17 cellular contexts compared by ENCODE assay signal in the genomic region with DNA sequence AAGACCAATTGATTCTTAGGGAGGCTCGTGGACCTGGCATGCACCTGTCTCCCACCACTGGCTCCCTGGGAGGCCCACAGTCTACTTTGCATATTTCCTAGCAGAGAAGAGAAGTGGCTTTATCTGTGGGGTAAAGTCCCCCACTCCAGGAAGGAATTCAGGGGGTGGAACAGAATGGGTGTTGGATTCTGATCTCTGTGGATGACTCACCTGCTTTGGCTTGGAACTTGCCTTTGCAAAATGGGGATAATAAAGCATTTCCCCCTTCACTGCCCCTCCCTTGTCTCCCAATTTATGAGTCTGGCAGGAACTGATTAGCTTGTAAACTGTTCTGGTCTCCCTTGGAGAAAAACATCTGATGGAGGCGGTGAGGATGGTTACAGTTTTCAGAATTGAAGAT. TPM values are rescaled to one million over a fixed set of nuclear protein-coding genes. Genes with fewer than 3 reads are reported as not detected.
DNase-seq lines count a peak whose midpoint lies in the region; ATAC-seq, FAIRE-seq and TF ChIP-seq lines count a peak whose summit lies in the region.
"Had no signal": no experiment of that assay in that cellular context is flagged by ENCODE, and none has a peak within 500 bp of the region (broad histone marks: within the 10 kb centered on the region; RNA-seq: fewer than 3 reads in every experiment).

No MANE protein-coding gene starts in this region.

- H3K4me3 Mint-ChIP-seq in astrocyte (ENCODE audit: unreplicated experiment) = no peak overlapping the region
- H3K4me3 Mint-ChIP-seq in CD4-positive, alpha-beta memory T cell = no peak overlapping the region
- H3K4me3 Mint-ChIP-seq: activated naive CD8-positive, alpha-beta T cell treated with anti-CD3 and anti-CD28 coated beads for 36 hours; IgD-negative memory B cell had no signal

- peaks cover 3% of the 10 kb centered on the region for H3K27me3 Mint-ChIP-seq in astrocyte (ENCODE audit: low read depth, unreplicated experiment)
- peaks cover 11 to 24% of the 10 kb centered on the region in 2 donors for H3K27me3 Mint-ChIP-seq in CD4-positive, alpha-beta memory T cell

- H3K4me1 ChIP-seq in HEK293 (ENCODE audit: control insufficient read depth, insufficient read depth, low read length) (no peaks in the 10 kb centered on the region), astrocyte (ENCODE audit: insufficient read depth, low read length) (peaks cover 16% of the 10 kb centered on the region)
- no peaks in the 10 kb centered on the region for H3K4me1 ChIP-seq in CD4-positive, alpha-beta memory T cell (ENCODE audit: insufficient read depth, low read length)
- H3K4me1 ChIP-seq: stomach had no signal

- POLR2A ChIA-PET in HEK293 (lab: Yijun Ruan, JAX) = interaction anchor here (2.1 kb wide), 1 partner anchor 21 kb away, joined by 6 read pairs; a partner anchor contains a TSS
- POLR2A ChIA-PET in CD4-positive, alpha-beta memory T cell (lab: Charles Lee; ENCODE audit: partially characterized antibody) = no interaction called here

- no peaks in the 10 kb centered on the region for H3K36me3 Mint-ChIP-seq in astrocyte (ENCODE audit: low read depth, unreplicated experiment)
- peaks cover 0 to 5% of the 10 kb centered on the region in 2 donors for H3K36me3 Mint-ChIP-seq in CD4-positive, alpha-beta memory T cell
- H3K36me3 Mint-ChIP-seq: activated naive CD8-positive, alpha-beta T cell treated with anti-CD3 and anti-CD28 coated beads for 36 hours had no signal

- H4K20me1 ChIP-seq in astrocyte (ENCODE audit: insufficient read depth, low read length) = no peaks in the 10 kb centered on the region

- H3K27ac ChIP-seq in HEK293 (ENCODE audit: extremely low read depth, low read depth, low read length) (no peak overlapping the region), astrocyte (ENCODE audit: low read depth, low read length) (no peak overlapping the region)
- no peak overlapping the region for H3K27ac ChIP-seq in CD4-positive, alpha-beta memory T cell (ENCODE audit: low read depth, low read length)
- H3K27ac ChIP-seq: A549, stomach had no signal

- H3K9me3 Mint-ChIP-seq in astrocyte (ENCODE audit: unreplicated experiment) = peaks cover 2% of the 10 kb centered on the region
- peaks cover 2 to 18% (median 5%) of the 10 kb centered on the region in 8 donors for H3K9me3 Mint-ChIP-seq in CD4-positive, alpha-beta memory T cell

- peak; percentile 65 for DNase-seq in AG08395 (ENCODE audit: low spot score)
- peak; percentile 70 for DNase-seq in astrocyte (ENCODE audit: low read depth)
- DNase-seq in left colon = peak; percentile 33 to 78
- DNase-seq in DMS114 treated with DMSO at 0.1 percent for 48 hours (lab: John Stamatoyannopoulos, UW; ENCODE audit: unreplicated experiment) = no peak
- DNase-seq in NCI-H2081 (lab: John Stamatoyannopoulos, UW) = no peak
- no peak for DNase-seq in CD4-positive, alpha-beta memory T cell
- DNase-seq: activated CD4-positive, alpha-beta T cell treated with anti-CD3 and anti-CD28 coated beads for 1 hour; activated naive CD8-positive, alpha-beta T cell treated with anti-CD3 and anti-CD28 coated beads for 36 hours; NCI-H1436; stomach; T-helper 1 cell had no signal

- no peak overlapping the region for H3K9ac ChIP-seq in astrocyte (ENCODE audit: low read length)

- CTCF ChIA-PET in HEK293 (lab: Yijun Ruan, JAX) = no interaction called here
- CTCF ChIA-PET in CD4-positive, alpha-beta memory T cell (lab: Charles Lee; ENCODE audit: partially characterized antibody) = no interaction called here

- TF ChIP-seq CTCF in HEK293 (tag by site-specific recombination; IDR thresholded peaks at IDR 0.05) (no peak), astrocyte (IDR thresholded peaks at IDR 0.05; ENCODE audit: insufficient read depth, low read depth, low read length) (no peak)

- H3K27me3 ChIP-seq in astrocyte (ENCODE audit: insufficient read depth, low read length) = no peaks in the 10 kb centered on the region
- no peaks in the 10 kb centered on the region for H3K27me3 ChIP-seq in CD4-positive, alpha-beta memory T cell (ENCODE audit: insufficient read depth, low read length)

- H3K36me3 ChIP-seq in HEK293 (ENCODE audit: control insufficient read depth in 2 of 2, insufficient read depth in 1 of 2, low read length in 2 of 2) (no peaks in the 10 kb centered on the region), astrocyte (ENCODE audit: insufficient read depth, low read length) (no peaks in the 10 kb centered on the region)
- no peaks in the 10 kb centered on the region for H3K36me3 ChIP-seq in CD4-positive, alpha-beta memory T cell (ENCODE audit: insufficient read depth, low read length)
- H3K36me3 ChIP-seq: stomach had no signal

- no peak for FAIRE-seq in astrocyte (lab: Jason Lieb, UNC)
- FAIRE-seq: A549 had no signal

- H3K4me3 ChIP-seq in HEK293 (ENCODE audit: low read depth, low read length) (no peak overlapping the region), astrocyte (ENCODE audit: insufficient read depth, low read depth, low read length) (no peak overlapping the region)
- H3K4me3 ChIP-seq in CD4-positive, alpha-beta memory T cell (ENCODE audit: low read length in 2 of 2) = no peak overlapping the region
- H3K4me3 ChIP-seq: A549, lung, stomach had no signal

- H2AFZ ChIP-seq in astrocyte (ENCODE audit: low read depth, low read length) = no peak overlapping the region

- peak overlapping the region; percentile 57 for H3K4me2 ChIP-seq in astrocyte (ENCODE audit: low read length)
- H3K4me2 ChIP-seq: A549 had no signal

- H3K4me1 Mint-ChIP-seq in astrocyte (ENCODE audit: low read depth, unreplicated experiment) = peaks cover 15% of the 10 kb centered on the region
- no peaks in the 10 kb centered on the region for H3K4me1 Mint-ChIP-seq in CD4-positive, alpha-beta memory T cell
- H3K4me1 Mint-ChIP-seq: activated naive CD8-positive, alpha-beta T cell treated with anti-CD3 and anti-CD28 coated beads for 36 hours; IgD-negative memory B cell had no signal

- H3K79me2 ChIP-seq in astrocyte (ENCODE audit: insufficient read depth, low read length) = no peaks in the 10 kb centered on the region

- intact Hi-C loops in left colon (cut with DNase I, micrococcal nuclease) = no loop called here
- intact Hi-C loops in CD4-positive, alpha-beta memory T cell (cut with micrococcal nuclease) = no loop called here

- H3K9me3 ChIP-seq in HEK293 (ENCODE audit: control insufficient read depth, insufficient read depth, low read depth, low read length) (no peaks in the 10 kb centered on the region), astrocyte (ENCODE audit: insufficient read depth, low read depth, low read length) (no peaks in the 10 kb centered on the region)
- H3K9me3 ChIP-seq in CD4-positive, alpha-beta memory T cell (ENCODE audit: control insufficient read depth in 1 of 2, low read length in 2 of 2) = no peaks in the 10 kb centered on the region

- no peak overlapping the region for H3K27ac Mint-ChIP-seq in astrocyte (ENCODE audit: unreplicated experiment)
- no peak overlapping the region for H3K27ac Mint-ChIP-seq in CD4-positive, alpha-beta memory T cell
- H3K27ac Mint-ChIP-seq: activated naive CD8-positive, alpha-beta T cell treated with anti-CD3 and anti-CD28 coated beads for 36 hours; IgD-negative memory B cell had no signal

- ATAC-seq in left colon = peak; percentile 89
- ATAC-seq in GM19324 (IDR thresholded peaks at IDR 0.05; ENCODE audit: low FRiP score, unreplicated experiment) = no peak
- ATAC-seq: A549 had no signal

TF ChIP-seq in HEK293, 187 proteins besides CTCF, POLR2A, EP300 and RAD21 (continues in another document):
- TF ChIP-seq, protein P1, sequence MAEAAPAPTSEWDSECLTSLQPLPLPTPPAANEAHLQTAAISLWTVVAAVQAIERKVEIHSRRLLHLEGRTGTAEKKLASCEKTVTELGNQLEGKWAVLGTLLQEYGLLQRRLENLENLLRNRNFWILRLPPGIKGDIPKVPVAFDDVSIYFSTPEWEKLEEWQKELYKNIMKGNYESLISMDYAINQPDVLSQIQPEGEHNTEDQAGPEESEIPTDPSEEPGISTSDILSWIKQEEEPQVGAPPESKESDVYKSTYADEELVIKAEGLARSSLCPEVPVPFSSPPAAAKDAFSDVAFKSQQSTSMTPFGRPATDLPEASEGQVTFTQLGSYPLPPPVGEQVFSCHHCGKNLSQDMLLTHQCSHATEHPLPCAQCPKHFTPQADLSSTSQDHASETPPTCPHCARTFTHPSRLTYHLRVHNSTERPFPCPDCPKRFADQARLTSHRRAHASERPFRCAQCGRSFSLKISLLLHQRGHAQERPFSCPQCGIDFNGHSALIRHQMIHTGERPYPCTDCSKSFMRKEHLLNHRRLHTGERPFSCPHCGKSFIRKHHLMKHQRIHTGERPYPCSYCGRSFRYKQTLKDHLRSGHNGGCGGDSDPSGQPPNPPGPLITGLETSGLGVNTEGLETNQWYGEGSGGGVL (tag by site-specific recombination; IDR thresholded peaks at IDR 0.05) = peak; percentile 93
- TF ChIP-seq ZNF571 (tag by site-specific recombination; IDR thresholded peaks at IDR 0.05) (no peak), ZNF660 (tag by site-specific recombination; IDR thresholded peaks at IDR 0.05) (0 out of 2 replicates have a peak, but pooled peaks have one; percentile 20), ZFP69B (tag by site-specific recombination; IDR thresholded peaks at IDR 0.05) (no peak), ZNF473 (tag by site-specific recombination; IDR thresholded peaks at IDR 0.05) (no peak), ZNF37A (tag by site-specific recombination; IDR thresholded peaks at IDR 0.05) (no peak), KLF10 (tag by site-specific recombination; IDR thresholded peaks at IDR 0.05) (no peak), ZXDB (tag by site-specific recombination; IDR thresholded peaks at IDR 0.05) (no peak), GLIS1 (tag by site-specific recombination; IDR thresholded peaks at IDR 0.05) (peak; percentile 34)
- TF ChIP-seq, protein P2, sequence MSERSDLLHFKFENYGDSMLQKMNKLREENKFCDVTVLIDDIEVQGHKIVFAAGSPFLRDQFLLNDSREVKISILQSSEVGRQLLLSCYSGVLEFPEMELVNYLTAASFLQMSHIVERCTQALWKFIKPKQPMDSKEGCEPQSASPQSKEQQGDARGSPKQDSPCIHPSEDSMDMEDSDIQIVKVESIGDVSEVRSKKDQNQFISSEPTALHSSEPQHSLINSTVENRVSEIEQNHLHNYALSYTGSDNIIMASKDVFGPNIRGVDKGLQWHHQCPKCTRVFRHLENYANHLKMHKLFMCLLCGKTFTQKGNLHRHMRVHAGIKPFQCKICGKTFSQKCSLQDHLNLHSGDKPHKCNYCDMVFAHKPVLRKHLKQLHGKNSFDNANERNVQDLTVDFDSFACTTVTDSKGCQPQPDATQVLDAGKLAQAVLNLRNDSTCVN (tag by site-specific recombination; optimal IDR thresholded peaks at IDR 0.05) = no peak

RNA-seq across cellular contexts. Expression of a gene that starts 21.2 kb away (rescaled TPM):
- total RNA-seq in astrocyte = 8.7 and 10.6 TPM in 2 replicates
- 10 to 100 TPM in 1 of 2 donors, 1 to 10 TPM in 1; 9.6 to 11.1 TPM for total RNA-seq in left colon
- total RNA-seq in CD4-positive, alpha-beta memory T cell = 10 to 100 TPM; 18.4 to 18.7 TPM
- 1 to 10 TPM; 1.8 to 3.1 TPM for polyA plus RNA-seq in CD4-positive, alpha-beta memory T cell

RNA-seq across cellular contexts. Expression of a gene that starts 46.0 kb away (rescaled TPM):
- total RNA-seq in astrocyte (not detected in 2 replicates), left colon (10 to 100 TPM; 50.3 to 53.7 TPM)
- total RNA-seq in CD4-positive, alpha-beta memory T cell = not detected
- polyA plus RNA-seq in CD4-positive, alpha-beta memory T cell = not detected
- total RNA-seq: activated naive CD8-positive, alpha-beta T cell treated with anti-CD3 and anti-CD28 coated beads for 36 hours; chondrocyte; lung had no signal
- polyA plus RNA-seq: A549, IgD-negative memory B cell, lung had no signal

Comparison
In these comparisons a context has a peak if more than half of its experiments do, and no peak if none do; other contexts are left out.
1. DNase-seq: peak in AG08395 (single experiment), astrocyte (single experiment) and left colon (2 of 2); none in DMS114 treated with DMSO at 0.1 percent for 48 hours (single experiment), NCI-H2081 (0 of 2) and CD4-positive, alpha-beta memory T cell (0 of 5).
2. RNA of a gene that starts 46.0 kb away (total RNA-seq): 50.3 to 53.7 TPM in left colon; not detected in astrocyte and not detected in CD4-positive, alpha-beta memory T cell; every median in the first group is over 10 times any median in the second.